ENCODE assay signal across 9 cellular contexts in the genomic region with DNA sequence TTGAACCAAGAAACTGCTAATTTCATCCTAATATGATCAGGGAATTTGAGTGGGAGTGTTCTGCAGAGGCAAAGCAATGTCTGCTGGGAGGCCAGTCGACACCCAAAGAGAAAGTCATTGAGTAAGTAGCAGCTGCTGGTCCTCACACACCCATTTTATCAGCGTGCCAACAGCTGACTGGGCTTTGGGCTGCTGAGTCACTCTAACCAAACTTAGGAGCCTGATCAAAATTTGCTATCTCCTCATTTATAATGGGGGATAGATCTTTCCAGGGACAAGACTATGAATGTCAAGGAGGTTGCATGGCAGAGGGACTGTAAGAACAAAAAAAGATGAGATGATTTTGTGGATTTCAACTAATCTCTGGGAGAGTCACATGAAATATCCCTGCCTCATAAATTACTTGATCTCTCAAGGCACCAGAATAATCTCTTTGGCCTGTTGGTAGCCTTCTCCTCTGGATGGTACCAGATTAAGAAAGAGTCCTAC. TPM values are rescaled to one million over a fixed set of nuclear protein-coding genes. Genes with fewer than 3 reads are reported as not detected.
DNase-seq lines count a peak whose midpoint lies in the region; ATAC-seq and TF ChIP-seq lines count a peak whose summit lies in the region.
"Had no signal": no experiment of that assay in that cellular context is flagged by ENCODE, and none has a peak within 500 bp of the region (broad histone marks: within the 10 kb centered on the region; RNA-seq: fewer than 3 reads in every experiment).

No MANE protein-coding gene starts in this region.

- CTCF ChIA-PET in Panc1 (lab: Charles Lee), result no interaction called here

- H3K4me3 ChIP-seq in Panc1 (ENCODE audit: low read depth in 2 of 2, low read length in 2 of 2), result no peak overlapping the region
- no peak overlapping the region for H3K4me3 ChIP-seq in subcutaneous abdominal adipose tissue (ENCODE audit: low read depth in 1 of 5, low read length in 5 of 5)

- H3K9ac ChIP-seq in subcutaneous abdominal adipose tissue (ENCODE audit: low read length in 5 of 5), result peak overlapping the region in 2 of 5 donors; percentile 4 to 11

- H3K27ac ChIP-seq in Panc1 (ENCODE audit: low read length) (peak overlapping the region; percentile 67), subcutaneous abdominal adipose tissue (ENCODE audit: low read depth, low read length) (peak overlapping the region; percentile 79)

- intact Hi-C loops in Panc1 (cut with micrococcal nuclease; ENCODE audit: unreplicated experiment), result no loop called here

- H3K4me1 ChIP-seq in Panc1 (ENCODE audit: control insufficient read depth, insufficient read depth, low read length) (peaks cover 41% of the 10 kb centered on the region), subcutaneous abdominal adipose tissue (ENCODE audit: control insufficient read depth in 5 of 5, insufficient read depth in 5 of 5, low read length in 5 of 5) (peaks cover 9 to 70% (median 64%) of the 10 kb centered on the region in 5 donors)

- no peak for DNase-seq in activated T-cell treated with anti-CD3 and anti-CD28 coated beads, Interleukin-2, amount 50 U/mL, for 24 hours
- no peak for DNase-seq in activated T-cell treated with anti-CD3 and anti-CD28 coated beads, Interleukin-2, amount 50 U/mL, for 1 hour
- no peak for DNase-seq in Panc1 (ENCODE audit: low read depth, low spot score)
- DNase-seq in kidney glomerular epithelial cell (lab: John Stamatoyannopoulos, UW), result peak; percentile 35

- H3K27ac Mint-ChIP-seq in activated T-cell treated with anti-CD3 and anti-CD28 coated beads, Interleukin-2, amount 50 U/mL, for 24 hours, result peak overlapping the region; percentile 76
- H3K27ac Mint-ChIP-seq in brain, result peak overlapping the region in 3 of 5 experiments; percentile 72 to 91 (median 89)

- POLR2A ChIA-PET in Panc1 (lab: Charles Lee), result no interaction called here

- H3K27me3 ChIP-seq in Panc1 (ENCODE audit: control insufficient read depth, insufficient read depth, low read length), result no peaks in the 10 kb centered on the region
- H3K27me3 ChIP-seq in subcutaneous abdominal adipose tissue (ENCODE audit: control insufficient read depth in 5 of 5, insufficient read depth in 4 of 5, low read length in 5 of 5), result no peaks in the 10 kb centered on the region

- BruUV-seq in Panc1 (replicated peaks; lab: Mats Ljungman, UMichigan), result TSS peak; percentile 37

- peaks cover 49% of the 10 kb centered on the region for H3K36me3 Mint-ChIP-seq in activated T-cell treated with anti-CD3 and anti-CD28 coated beads, Interleukin-2, amount 50 U/mL, for 24 hours (ENCODE audit: low read depth)
- H3K36me3 Mint-ChIP-seq in brain, result peaks cover 12% of the 10 kb centered on the region

- H3K9me3 ChIP-seq in Panc1 (ENCODE audit: control insufficient read depth, insufficient read depth, low read depth, low read length), result no peaks in the 10 kb centered on the region
- H3K9me3 ChIP-seq in subcutaneous abdominal adipose tissue (ENCODE audit: control insufficient read depth in 5 of 5, low read length in 5 of 5), result no peaks in the 10 kb centered on the region

- peak overlapping the region; percentile 6 for H3K4me3 Mint-ChIP-seq in activated T-cell treated with anti-CD3 and anti-CD28 coated beads, Interleukin-2, amount 50 U/mL, for 24 hours
- H3K4me3 Mint-ChIP-seq in brain, result peak overlapping the region; percentile 29 to 82 (median 50)

- ATAC-seq in HG02870 (IDR thresholded peaks at IDR 0.05; ENCODE audit: unreplicated experiment), result peak; percentile 27
- ATAC-seq in Panc1, result 0 out of 2 replicates have a peak, but pooled peaks have one; percentile 24
- ATAC-seq in GM21528 (IDR thresholded peaks at IDR 0.05; ENCODE audit: low FRiP score, unreplicated experiment), result no peak

- peaks cover 71% of the 10 kb centered on the region for H3K4me1 Mint-ChIP-seq in activated T-cell treated with anti-CD3 and anti-CD28 coated beads, Interleukin-2, amount 50 U/mL, for 24 hours (ENCODE audit: low read depth)
- peaks cover 75% of the 10 kb centered on the region for H3K4me1 Mint-ChIP-seq in brain

- TF ChIP-seq CTCF in Panc1 (IDR thresholded peaks at IDR 0.05) (no peak), brain (conservative IDR thresholded peaks at IDR 0.05) (no peak)

- H3K36me3 ChIP-seq in Panc1 (ENCODE audit: control insufficient read depth, insufficient read depth, low read length) (peaks cover 21% of the 10 kb centered on the region), subcutaneous abdominal adipose tissue (ENCODE audit: control insufficient read depth in 5 of 5, insufficient read depth in 5 of 5, low read length in 5 of 5) (no peaks in the 10 kb centered on the region)

- in situ Hi-C loops in Panc1 (cut with HindIII; ENCODE audit: low pct_unique_long_range_greater_than_20kb, low sequenced_read_pairs), result no loop called here

- H3K27me3 Mint-ChIP-seq in activated T-cell treated with anti-CD3 and anti-CD28 coated beads, Interleukin-2, amount 50 U/mL, for 24 hours, result no peaks in the 10 kb centered on the region
- peaks cover 11% of the 10 kb centered on the region for H3K27me3 Mint-ChIP-seq in brain

- H3K9me3 Mint-ChIP-seq in activated T-cell treated with anti-CD3 and anti-CD28 coated beads, Interleukin-2, amount 50 U/mL, for 24 hours, result no peaks in the 10 kb centered on the region
- no peaks in the 10 kb centered on the region for H3K9me3 Mint-ChIP-seq in brain

RNA-seq across cellular contexts. Expression of a gene that starts 32.9 kb away (rescaled TPM):
- not detected for total RNA-seq in Panc1 (2021; ENCODE audit: unreplicated experiment)
- polyA plus RNA-seq in Panc1 (2012; ENCODE audit: insufficient read length), result not detected
- not detected for polyA plus RNA-seq in brain (ENCODE audit: insufficient read depth, low read depth, low replicate concordance)
- total RNA-seq: subcutaneous adipose tissue had no signal

RNA-seq across cellular contexts. Expression of a gene that starts 35.9 kb away (rescaled TPM):
- total RNA-seq in Panc1 (2021; ENCODE audit: unreplicated experiment), result 41.2 TPM
- polyA plus RNA-seq in Panc1 (2012; ENCODE audit: insufficient read length), result 42.3 TPM
- polyA plus RNA-seq in brain (ENCODE audit: insufficient read depth, low read depth, low replicate concordance), result 99.7 TPM
